Comparison of ENCODE assay signal across 8 cellular contexts in the genomic region with DNA sequence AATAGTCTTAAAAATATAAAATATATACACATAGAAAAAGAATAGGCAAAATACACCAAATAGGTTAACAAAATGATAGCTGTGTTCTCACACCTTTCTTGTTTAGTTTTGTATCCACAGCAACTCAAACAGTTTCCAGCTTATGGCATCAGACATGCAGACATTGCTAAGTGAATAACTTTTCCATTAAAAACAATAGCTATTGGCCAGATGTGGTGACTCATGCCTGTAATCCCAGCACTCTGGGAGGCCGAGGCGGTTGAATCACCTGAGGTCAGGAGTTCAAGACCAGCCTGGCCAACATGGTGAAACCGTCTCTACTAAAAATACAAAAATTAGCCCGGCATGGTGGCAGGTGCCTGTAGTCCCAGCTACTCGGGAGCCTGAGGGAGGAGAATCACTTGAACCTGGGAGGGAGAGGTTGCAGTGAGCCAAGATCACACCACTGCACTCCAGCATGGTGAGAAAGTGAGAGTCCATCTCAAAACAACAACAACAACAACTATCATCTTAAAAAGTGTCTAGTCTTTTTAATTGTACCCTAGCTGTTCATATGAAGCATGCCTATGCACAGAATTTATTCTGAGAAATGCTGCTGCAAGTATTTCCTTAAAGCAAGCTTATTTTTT.
A peak's percentile ranks its signal among the peaks of the same experiment; 100 is the strongest.
DNase-seq lines count a peak whose midpoint lies in the region; ATAC-seq, FAIRE-seq and TF ChIP-seq lines count a peak whose summit lies in the region.
"Not testable (repeated sequence)": the region's sequence is repeated elsewhere in the genome, so short reads cannot be mapped to it uniquely, and the experiment has no call there.

No MANE protein-coding gene starts in this region.

- not testable (repeated sequence) for FAIRE-seq in astrocyte (lab: Jason Lieb, UNC)

- not testable (repeated sequence) for H3K27me3 Mint-ChIP-seq in astrocyte (ENCODE audit: low read depth, unreplicated experiment); effector memory CD8-positive, alpha-beta T cell

- H4K20me1 ChIP-seq in IMR-90 (ENCODE audit: insufficient read depth, low read length); astrocyte (ENCODE audit: insufficient read depth, low read length): not testable (repeated sequence)

- H3K14ac ChIP-seq in IMR-90 (replicated peaks; ENCODE audit: low read depth, low read length); trophoblast cell (ENCODE audit: low read length): not testable (repeated sequence)

- not testable (repeated sequence) for H2AK9ac ChIP-seq in IMR-90 (replicated peaks; ENCODE audit: low read depth, low read length, poor library complexity)

- DNase-seq in EH (ENCODE audit: low read depth) = peak; percentile 71
- DNase-seq in IMR-90 = peak; percentile 91
- DNase-seq in SW 1271 (lab: John Stamatoyannopoulos, UW) = peak; percentile 13 to 64
- DNase-seq in astrocyte (ENCODE audit: low read depth) = peak; percentile 83
- DNase-seq in effector memory CD8-positive, alpha-beta T cell = not testable (repeated sequence)
- peak; percentile 50 to 76 for DNase-seq in foreskin fibroblast
- DNase-seq in trophoblast cell = peak; percentile 61 to 76

- not testable (repeated sequence) for H2BK15ac ChIP-seq in IMR-90 (ENCODE audit: low read depth, low read length)

- H3K4me1 ChIP-seq in ACC112 (ENCODE audit: control insufficient read depth, insufficient read depth, low read length, unreplicated experiment) (peaks cover 18% of the 10 kb centered on the region), astrocyte (ENCODE audit: insufficient read depth, low read length) (peaks cover 12% of the 10 kb centered on the region)
- H3K4me1 ChIP-seq in IMR-90 (ENCODE audit: control insufficient read depth, insufficient read depth, low read length); trophoblast cell (ENCODE audit: control insufficient read depth in 1 of 2, insufficient read depth in 2 of 2, low read length in 2 of 2): not testable (repeated sequence)

- H3K9ac ChIP-seq in IMR-90 (ENCODE audit: low read depth, low read length); astrocyte (ENCODE audit: low read length); trophoblast cell (ENCODE audit: low read length): not testable (repeated sequence)

- H3K4me3 ChIP-seq in ACC112 (ENCODE audit: low read depth, low read length); IMR-90 (ENCODE audit: insufficient read depth, low read depth, low read length); astrocyte (ENCODE audit: insufficient read depth, low read depth, low read length); foreskin fibroblast (ENCODE audit: low read depth in 1 of 2, low read length in 2 of 2); trophoblast cell (ENCODE audit: low read depth, low read length): not testable (repeated sequence)

- not testable (repeated sequence) for H2BK5ac ChIP-seq in IMR-90 (ENCODE audit: low read depth, low read length, poor library complexity, severe bottlenecking); trophoblast cell (ENCODE audit: low read depth, low read length, poor library complexity)

- H3K9me3 Mint-ChIP-seq in astrocyte (ENCODE audit: unreplicated experiment); effector memory CD8-positive, alpha-beta T cell: not testable (repeated sequence)

- not testable (repeated sequence) for TF ChIP-seq RAD21 in IMR-90 (IDR thresholded peaks at IDR 0.05; ENCODE audit: low read length)

- not testable (repeated sequence) for H2AFZ ChIP-seq in ACC112 (ENCODE audit: low read length, unreplicated experiment); IMR-90 (replicated peaks; ENCODE audit: low read length, poor library complexity); astrocyte (ENCODE audit: low read depth, low read length); trophoblast cell (ENCODE audit: insufficient read depth, low read length, poor library complexity)

- H3K4me3 Mint-ChIP-seq in astrocyte (ENCODE audit: unreplicated experiment); effector memory CD8-positive, alpha-beta T cell: not testable (repeated sequence)

- H3K27ac ChIP-seq in ACC112 (ENCODE audit: low read depth, low read length) = peak overlapping the region; percentile 67
- H3K27ac ChIP-seq in IMR-90 (ENCODE audit: insufficient read depth, low read length); trophoblast cell (ENCODE audit: low read depth, low read length): not testable (repeated sequence)
- H3K27ac ChIP-seq in astrocyte (ENCODE audit: low read depth, low read length) = peak overlapping the region; percentile 46

- not testable (repeated sequence) for H4K12ac ChIP-seq in trophoblast cell (ENCODE audit: low read depth, low read length)

- TF ChIP-seq POLR2A in IMR-90 (IDR thresholded peaks at IDR 0.05; ENCODE audit: low read depth, low read length) = not testable (repeated sequence)

- ATAC-seq in IMR-90 (ENCODE audit: low read depth) = peak; percentile 72
- peak; percentile 33 for ATAC-seq in effector memory CD8-positive, alpha-beta T cell (replicated peaks)

- not testable (repeated sequence) for H3K4ac ChIP-seq in IMR-90 (ENCODE audit: low read depth, low read length); trophoblast cell (ENCODE audit: low read depth, low read length)

- H3K4me1 Mint-ChIP-seq in astrocyte (ENCODE audit: low read depth, unreplicated experiment) = not testable (repeated sequence)
- peaks cover 8 to 21% of the 10 kb centered on the region in 2 donors for H3K4me1 Mint-ChIP-seq in effector memory CD8-positive, alpha-beta T cell (ENCODE audit: low read depth in 2 of 2)

- in situ Hi-C loops in IMR-90 (cut with MboI; ENCODE audit: low sequenced_read_pairs) = not testable (repeated sequence)

- H4K8ac ChIP-seq in IMR-90 (ENCODE audit: low read depth in 2 of 2, low read length in 2 of 2); trophoblast cell (ENCODE audit: low read depth, low read length): not testable (repeated sequence)

- CTCF ChIA-PET in IMR-90 (lab: Yijun Ruan, JAX) = interaction anchor here (1.0 kb wide), 1 partner anchor 21 kb away, joined by 3 read pairs; no protein-coding TSS in a partner anchor

- intact Hi-C loops in IMR-90 (cut with micrococcal nuclease) = not testable (repeated sequence)

- dilution Hi-C loops in IMR-90 (cut with HindIII; ENCODE audit: low sequenced_read_pairs, unreplicated experiment) = not testable (repeated sequence)

- H2BK20ac ChIP-seq in IMR-90 (ENCODE audit: low read depth, low read length) = not testable (repeated sequence)

- H2BK12ac ChIP-seq in trophoblast cell (ENCODE audit: low read length) = not testable (repeated sequence)

- H4K91ac ChIP-seq in IMR-90 (ENCODE audit: insufficient read depth, low read depth, low read length); trophoblast cell (ENCODE audit: low read depth, low read length): not testable (repeated sequence)

- TF ChIP-seq CTCF in IMR-90 (conservative IDR thresholded peaks at IDR 0.05; ENCODE audit: low read depth, low read length); astrocyte (IDR thresholded peaks at IDR 0.05; ENCODE audit: insufficient read depth, low read depth, low read length); foreskin fibroblast (IDR thresholded peaks at IDR 0.05; ENCODE audit: low read depth, low read length): not testable (repeated sequence)

- not testable (repeated sequence) for H3K56ac ChIP-seq in IMR-90 (ENCODE audit: extremely low read depth, insufficient read depth, low read length)

- H2BK120ac ChIP-seq in IMR-90 (ENCODE audit: low read depth, low read length); trophoblast cell (ENCODE audit: insufficient read depth, low read length, poor library complexity): not testable (repeated sequence)

- peaks cover 14 to 33% of the 10 kb centered on the region in 2 experiments for H3K79me1 ChIP-seq in IMR-90 (ENCODE audit: low read depth in 1 of 2, low read length in 2 of 2)
- not testable (repeated sequence) for H3K79me1 ChIP-seq in trophoblast cell (ENCODE audit: low read length)

- not testable (repeated sequence) for H3K36me3 Mint-ChIP-seq in astrocyte (ENCODE audit: low read depth, unreplicated experiment); effector memory CD8-positive, alpha-beta T cell (ENCODE audit: insufficient read depth)

- H3K79me2 ChIP-seq in ACC112 (ENCODE audit: control insufficient read depth, insufficient read depth, low read length, unreplicated experiment); astrocyte (ENCODE audit: insufficient read depth, low read length); trophoblast cell (ENCODE audit: control insufficient read depth, insufficient read depth, low read length, poor library complexity): not testable (repeated sequence)

- not testable (repeated sequence) for H4K5ac ChIP-seq in IMR-90 (ENCODE audit: low read depth, low read length)

- H3K27ac Mint-ChIP-seq in astrocyte (ENCODE audit: unreplicated experiment) = not testable (repeated sequence)
- H3K27ac Mint-ChIP-seq in effector memory CD8-positive, alpha-beta T cell = peak overlapping the region in 1 of 2 donors; percentile 49

- BruUV-seq in IMR-90 (replicated peaks; lab: Mats Ljungman, UMichigan) = not testable (repeated sequence)

- WGBS in IMR-90 (ENCODE audit: extremely low coverage in 2 of 2, insufficient read length in 1 of 2), 2 experiments = no CpG with 5 or more reads among the region's 5 CpGs
- no CpG with 5 or more reads among the region's 5 CpGs for WGBS in trophoblast cell (ENCODE audit: extremely low coverage, insufficient coverage, insufficient read length)

- H3K36me3 ChIP-seq in ACC112 (ENCODE audit: insufficient read depth, low read length); IMR-90 (ENCODE audit: control insufficient read depth, insufficient read depth, low read length); astrocyte (ENCODE audit: insufficient read depth, low read length); trophoblast cell (ENCODE audit: control insufficient read depth in 1 of 2, insufficient read depth in 2 of 2, low read length in 2 of 2): not testable (repeated sequence)

- not testable (repeated sequence) for H3K23ac ChIP-seq in IMR-90 (ENCODE audit: low read depth, low read length); trophoblast cell (ENCODE audit: low read length)

- H3K18ac ChIP-seq in IMR-90 (ENCODE audit: low read depth, low read length); trophoblast cell (ENCODE audit: low read length): not testable (repeated sequence)

- POLR2A ChIA-PET in IMR-90 (lab: Charles Lee; ENCODE audit: unreplicated experiment) = not testable (repeated sequence)

- H3K9me3 ChIP-seq in IMR-90 (ENCODE audit: control insufficient read depth, insufficient read depth, low read length); astrocyte (ENCODE audit: insufficient read depth, low read depth, low read length); trophoblast cell (ENCODE audit: insufficient read depth, low read depth, low read length): not testable (repeated sequence)

- not testable (repeated sequence) for H3K4me2 ChIP-seq in IMR-90 (ENCODE audit: low read depth, low read length); trophoblast cell (ENCODE audit: low read length)
- peak overlapping the region; percentile 37 for H3K4me2 ChIP-seq in astrocyte (ENCODE audit: low read length)

- H3K9me1 ChIP-seq in IMR-90 (ENCODE audit: insufficient read depth, low read length) = not testable (repeated sequence)

- not testable (repeated sequence) for H2AK5ac ChIP-seq in IMR-90 (ENCODE audit: low read depth, low read length); trophoblast cell (ENCODE audit: low read length)

- not testable (repeated sequence) for H3K27me3 ChIP-seq in ACC112 (ENCODE audit: insufficient read depth, low read length); IMR-90 (ENCODE audit: control insufficient read depth, insufficient read depth, low read length); astrocyte (ENCODE audit: insufficient read depth, low read length); trophoblast cell (ENCODE audit: insufficient read depth, low read length)
